8 cellular contexts compared by ENCODE assay signal in genomic region chr17:36849871-36850348, GRCh38.
A peak's percentile ranks its signal among the peaks of the same experiment; 100 is the strongest.
DNase-seq lines count a peak whose midpoint lies in the region; ATAC-seq lines count a peak whose summit lies in the region.

No MANE protein-coding gene starts in this region.

- H3K9me3 ChIP-seq in CD4-positive, CD25-positive, alpha-beta regulatory T cell (ENCODE audit: control insufficient read depth in 2 of 2, low read length in 2 of 2), result no peaks in the 10 kb centered on the region
- H3K9me3 ChIP-seq in HUES48 (ENCODE audit: control insufficient read depth, insufficient read depth, low read length), result no peaks in the 10 kb centered on the region

- no peak for ATAC-seq in CD4-positive, CD25-positive, alpha-beta regulatory T cell (ENCODE audit: low read depth in 2 of 2)
- peak; percentile 77 for ATAC-seq in activated T-helper 17 cell treated with anti-CD3 and anti-CD28 coated beads, Interleukin-2, amount 50 U/mL, for 72 hours (replicated peaks)
- ATAC-seq in HG03457 (IDR thresholded peaks at IDR 0.05; ENCODE audit: unreplicated experiment), result no peak
- no peak for ATAC-seq in HG03354 (IDR thresholded peaks at IDR 0.05; ENCODE audit: poor library complexity, severe bottlenecking, unreplicated experiment)
- ATAC-seq in HG03469 (IDR thresholded peaks at IDR 0.05; ENCODE audit: unreplicated experiment), result no peak

- no peaks in the 10 kb centered on the region for H3K27me3 ChIP-seq in CD4-positive, CD25-positive, alpha-beta regulatory T cell (ENCODE audit: control insufficient read depth, insufficient read depth, low read length)
- H3K27me3 ChIP-seq in HUES48 (ENCODE audit: control insufficient read depth, insufficient read depth, low read length), result peaks cover 27% of the 10 kb centered on the region

- H3K27ac Mint-ChIP-seq in CD4-positive, CD25-positive, alpha-beta regulatory T cell, result no peak overlapping the region
- peak overlapping the region; percentile 90 for H3K27ac Mint-ChIP-seq in activated T-helper 17 cell treated with anti-CD3 and anti-CD28 coated beads, Interleukin-2, amount 50 U/mL, for 72 hours

- no peaks in the 10 kb centered on the region for H3K36me3 Mint-ChIP-seq in CD4-positive, CD25-positive, alpha-beta regulatory T cell
- H3K36me3 Mint-ChIP-seq in activated T-helper 17 cell treated with anti-CD3 and anti-CD28 coated beads, Interleukin-2, amount 50 U/mL, for 72 hours (ENCODE audit: low read depth), result no peaks in the 10 kb centered on the region

- no peak overlapping the region for H3K9ac ChIP-seq in HUES48 (ENCODE audit: low read depth, low read length)

- H3K4me3 ChIP-seq in CD4-positive, CD25-positive, alpha-beta regulatory T cell (ENCODE audit: low read depth, low read length), result peak overlapping the region; percentile 1
- no peak overlapping the region for H3K4me3 ChIP-seq in HUES48 (ENCODE audit: low read depth, low read length)

- no peak overlapping the region for H3K27ac ChIP-seq in CD4-positive, CD25-positive, alpha-beta regulatory T cell (ENCODE audit: insufficient read depth, low read length, poor library complexity, severe bottlenecking)
- H3K27ac ChIP-seq in HUES48 (ENCODE audit: low read depth, low read length), result peak overlapping the region; percentile 54

- peaks cover 0 to 2% (median 0%) of the 10 kb centered on the region in 7 donors for H3K9me3 Mint-ChIP-seq in CD4-positive, CD25-positive, alpha-beta regulatory T cell
- no peaks in the 10 kb centered on the region for H3K9me3 Mint-ChIP-seq in activated T-helper 17 cell treated with anti-CD3 and anti-CD28 coated beads, Interleukin-2, amount 50 U/mL, for 72 hours

- H3K36me3 ChIP-seq in CD4-positive, CD25-positive, alpha-beta regulatory T cell (ENCODE audit: control insufficient read depth, insufficient read depth, low read length), result no peaks in the 10 kb centered on the region
- H3K36me3 ChIP-seq in HUES48 (ENCODE audit: control insufficient read depth, insufficient read depth, low read length), result no peaks in the 10 kb centered on the region

- H3K4me1 Mint-ChIP-seq in CD4-positive, CD25-positive, alpha-beta regulatory T cell, result peaks cover 2 to 14% (median 7%) of the 10 kb centered on the region in 4 donors
- peaks cover 19% of the 10 kb centered on the region for H3K4me1 Mint-ChIP-seq in activated T-helper 17 cell treated with anti-CD3 and anti-CD28 coated beads, Interleukin-2, amount 50 U/mL, for 72 hours

- DNase-seq in CD4-positive, CD25-positive, alpha-beta regulatory T cell, result peak in 1 of 3 donors; percentile 58
- DNase-seq in myocyte (ENCODE audit: low read depth), result peak; percentile 11
- no peak for DNase-seq in Ammon's horn (ENCODE audit: low spot score)

- peaks cover 14% of the 10 kb centered on the region for H3K27me3 Mint-ChIP-seq in CD4-positive, CD25-positive, alpha-beta regulatory T cell
- H3K27me3 Mint-ChIP-seq in activated T-helper 17 cell treated with anti-CD3 and anti-CD28 coated beads, Interleukin-2, amount 50 U/mL, for 72 hours, result peaks cover 3% of the 10 kb centered on the region

- peak overlapping the region in 1 of 4 donors; percentile 8 for H3K4me3 Mint-ChIP-seq in CD4-positive, CD25-positive, alpha-beta regulatory T cell
- peak overlapping the region; percentile 80 for H3K4me3 Mint-ChIP-seq in activated T-helper 17 cell treated with anti-CD3 and anti-CD28 coated beads, Interleukin-2, amount 50 U/mL, for 72 hours

- H3K4me1 ChIP-seq in CD4-positive, CD25-positive, alpha-beta regulatory T cell (ENCODE audit: control insufficient read depth, insufficient read depth, low read length, poor library complexity, severe bottlenecking), result peaks cover 7% of the 10 kb centered on the region
- H3K4me1 ChIP-seq in HUES48 (ENCODE audit: control insufficient read depth, insufficient read depth, low read length), result 0 out of 2 replicates have a peak, but pooled peaks cover 9% of the 10 kb centered on the region
